In the genomic region with DNA sequence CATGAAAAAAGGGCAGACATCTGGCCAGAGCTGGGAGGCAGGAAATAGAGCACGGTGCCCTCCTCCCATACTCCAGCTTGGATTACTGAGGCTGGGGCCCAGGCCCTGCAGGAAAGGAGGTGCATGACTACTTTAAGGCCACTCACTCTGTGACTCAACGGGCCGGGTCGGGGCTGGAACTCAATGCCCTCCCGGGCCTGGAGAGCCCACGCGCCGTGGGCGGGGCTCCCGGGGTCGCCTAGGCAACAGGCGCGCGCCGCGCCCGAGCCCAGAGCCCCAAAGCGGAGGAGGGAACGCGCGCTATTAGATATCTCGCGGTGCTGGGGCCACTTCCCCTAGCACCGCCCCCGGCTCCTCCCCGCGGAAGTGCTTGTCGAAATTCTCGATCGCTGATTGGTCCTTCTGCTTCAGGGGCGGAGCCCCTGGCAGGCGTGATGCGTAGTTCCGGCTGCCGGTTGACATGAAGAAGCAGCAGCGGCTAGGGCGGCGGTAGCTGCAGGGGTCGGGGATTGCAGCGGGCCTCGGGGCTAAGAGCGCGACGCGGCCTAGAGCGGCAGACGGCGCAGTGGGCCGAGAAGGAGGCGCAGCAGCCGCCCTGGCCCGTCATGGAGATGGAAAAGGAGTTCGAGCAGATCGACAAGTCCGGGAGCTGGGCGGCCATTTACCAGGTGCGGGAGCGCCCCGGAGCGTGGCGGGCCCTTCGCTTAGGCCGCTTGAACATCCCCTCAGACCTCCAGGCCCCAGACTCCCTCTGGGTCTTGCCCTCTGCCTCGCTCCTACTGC, we compare ENCODE assay signal across 1 cellular context.
TF ChIP-seq lines count a peak whose summit lies in the region.

Gene PTPN1 (plus strand): TSS at position 461 of the 783 bp plus-strand sequence. CDS start 145 bp downstream, at position 606.

TF ChIP-seq in K562, 482 proteins besides CTCF, POLR2A, EP300 and RAD21 (continued from another document and continues in another):
- no peak for TF ChIP-seq ZC3H4 (CRISPR knock-in tag; IDR thresholded peaks at IDR 0.05; ENCODE audit: borderline replicate concordance)
- TF ChIP-seq PPARD (CRISPR knock-in tag; IDR thresholded peaks at IDR 0.05): no peak
- no peak for TF ChIP-seq PCBP2 (IDR thresholded peaks at IDR 0.05; ENCODE audit: low read depth, low read length, poor library complexity, severe bottlenecking)
- 0 out of 4 replicates have a peak, but pooled peaks of 1 of the 2 experiments have one; percentile 12 for TF ChIP-seq TBL1XR1 (IDR thresholded peaks at IDR 0.05; ENCODE audit: low read length in 2 of 2)
- TF ChIP-seq KLF13 (tag; IDR thresholded peaks at IDR 0.05; ENCODE audit: borderline replicate concordance, low read depth): no peak
- TF ChIP-seq, protein P1, sequence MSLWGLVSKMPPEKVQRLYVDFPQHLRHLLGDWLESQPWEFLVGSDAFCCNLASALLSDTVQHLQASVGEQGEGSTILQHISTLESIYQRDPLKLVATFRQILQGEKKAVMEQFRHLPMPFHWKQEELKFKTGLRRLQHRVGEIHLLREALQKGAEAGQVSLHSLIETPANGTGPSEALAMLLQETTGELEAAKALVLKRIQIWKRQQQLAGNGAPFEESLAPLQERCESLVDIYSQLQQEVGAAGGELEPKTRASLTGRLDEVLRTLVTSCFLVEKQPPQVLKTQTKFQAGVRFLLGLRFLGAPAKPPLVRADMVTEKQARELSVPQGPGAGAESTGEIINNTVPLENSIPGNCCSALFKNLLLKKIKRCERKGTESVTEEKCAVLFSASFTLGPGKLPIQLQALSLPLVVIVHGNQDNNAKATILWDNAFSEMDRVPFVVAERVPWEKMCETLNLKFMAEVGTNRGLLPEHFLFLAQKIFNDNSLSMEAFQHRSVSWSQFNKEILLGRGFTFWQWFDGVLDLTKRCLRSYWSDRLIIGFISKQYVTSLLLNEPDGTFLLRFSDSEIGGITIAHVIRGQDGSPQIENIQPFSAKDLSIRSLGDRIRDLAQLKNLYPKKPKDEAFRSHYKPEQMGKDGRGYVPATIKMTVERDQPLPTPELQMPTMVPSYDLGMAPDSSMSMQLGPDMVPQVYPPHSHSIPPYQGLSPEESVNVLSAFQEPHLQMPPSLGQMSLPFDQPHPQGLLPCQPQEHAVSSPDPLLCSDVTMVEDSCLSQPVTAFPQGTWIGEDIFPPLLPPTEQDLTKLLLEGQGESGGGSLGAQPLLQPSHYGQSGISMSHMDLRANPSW (CRISPR knock-in tag; IDR thresholded peaks at IDR 0.05): no peak
- TF ChIP-seq RFX5 (IDR thresholded peaks at IDR 0.05; ENCODE audit: low read depth, low read length): no peak
- TF ChIP-seq POU5F1 (IDR thresholded peaks at IDR 0.05; ENCODE audit: borderline replicate concordance, low read depth, low read length, partially characterized antibody): no peak
- TF ChIP-seq ETV6 (IDR thresholded peaks at IDR 0.05; ENCODE audit: borderline replicate concordance in 1 of 2, low read depth in 2 of 2, low read length in 1 of 2): no peak
- no peak for TF ChIP-seq ETV6 (CRISPR knock-in tag; IDR thresholded peaks at IDR 0.05; ENCODE audit: borderline replicate concordance)
- TF ChIP-seq YY1 (IDR thresholded peaks at IDR 0.05; ENCODE audit: borderline replicate concordance in 1 of 3, control insufficient read depth in 1 of 3, extremely low read depth in 1 of 3, insufficient read depth in 3 of 3, insufficient read length in 1 of 3, insufficient replicate concordance in 2 of 3, low read depth in 1 of 3, low read length in 2 of 3): peak; percentile 24 to 87 (median 79)
- TF ChIP-seq SMAD3 (CRISPR knock-in tag; conservative IDR thresholded peaks at IDR 0.05): no peak
- no peak for TF ChIP-seq XRCC4 (IDR thresholded peaks at IDR 0.05; ENCODE audit: extremely low read depth, insufficient read depth, insufficient read length)
- no peak for TF ChIP-seq ZBTB5 (IDR thresholded peaks at IDR 0.05)
- no peak for TF ChIP-seq TCF7L2 (IDR thresholded peaks at IDR 0.05; ENCODE audit: low read depth, low read length)
- TF ChIP-seq, protein P2, sequence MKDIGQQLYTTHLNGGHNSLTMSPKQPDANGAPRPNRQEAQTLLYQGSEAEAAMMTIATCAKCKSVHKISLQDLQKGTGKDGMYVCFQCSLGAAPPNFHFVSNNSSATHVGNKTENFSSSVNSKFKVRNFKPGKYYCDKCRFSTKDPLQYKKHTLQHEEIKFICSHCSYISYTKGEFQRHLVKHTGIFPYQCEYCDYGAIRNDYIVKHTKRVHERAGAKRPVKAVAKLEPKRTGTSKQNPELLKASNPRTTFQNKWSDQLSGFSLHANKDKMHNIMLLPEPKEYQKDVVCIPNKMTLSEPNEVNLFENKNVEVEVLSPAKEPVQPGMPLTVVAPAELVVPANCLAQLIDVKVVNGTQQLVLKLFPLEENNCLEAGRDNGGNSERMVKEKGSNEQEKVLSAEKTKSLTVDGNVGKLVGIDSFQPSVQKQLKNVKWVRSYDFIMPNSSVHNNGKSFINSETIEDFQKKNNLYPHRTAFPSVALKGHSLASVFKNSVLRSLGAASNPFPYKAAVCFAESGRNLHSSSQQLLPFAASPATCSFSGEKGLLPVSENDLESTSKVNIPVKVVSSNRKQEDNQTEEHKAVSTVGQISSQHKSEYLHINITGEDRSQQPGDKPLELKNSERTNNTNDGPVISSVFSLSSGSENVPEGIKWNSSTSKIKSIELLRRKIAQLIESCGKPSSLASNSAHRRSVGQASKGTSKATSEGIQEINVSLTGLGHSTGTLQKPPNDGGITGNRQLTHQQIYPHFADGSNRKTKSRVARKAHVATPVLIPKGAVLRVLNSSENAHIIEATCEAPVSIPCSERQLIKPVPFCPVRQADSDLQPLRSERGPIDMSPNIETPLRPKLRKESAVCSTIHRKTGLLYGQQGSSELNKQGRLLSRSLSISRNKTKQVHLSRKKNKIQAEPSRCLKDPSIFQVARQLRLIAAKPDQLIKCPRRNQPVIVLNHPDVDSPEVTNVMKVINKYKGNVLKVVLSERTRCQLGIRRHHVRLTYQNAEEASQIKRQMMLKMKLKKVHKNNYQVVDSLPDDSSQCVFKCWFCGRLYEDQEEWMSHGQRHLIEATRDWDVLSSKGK (CRISPR knock-in tag; IDR thresholded peaks at IDR 0.05): no peak
- TF ChIP-seq, protein P3, sequence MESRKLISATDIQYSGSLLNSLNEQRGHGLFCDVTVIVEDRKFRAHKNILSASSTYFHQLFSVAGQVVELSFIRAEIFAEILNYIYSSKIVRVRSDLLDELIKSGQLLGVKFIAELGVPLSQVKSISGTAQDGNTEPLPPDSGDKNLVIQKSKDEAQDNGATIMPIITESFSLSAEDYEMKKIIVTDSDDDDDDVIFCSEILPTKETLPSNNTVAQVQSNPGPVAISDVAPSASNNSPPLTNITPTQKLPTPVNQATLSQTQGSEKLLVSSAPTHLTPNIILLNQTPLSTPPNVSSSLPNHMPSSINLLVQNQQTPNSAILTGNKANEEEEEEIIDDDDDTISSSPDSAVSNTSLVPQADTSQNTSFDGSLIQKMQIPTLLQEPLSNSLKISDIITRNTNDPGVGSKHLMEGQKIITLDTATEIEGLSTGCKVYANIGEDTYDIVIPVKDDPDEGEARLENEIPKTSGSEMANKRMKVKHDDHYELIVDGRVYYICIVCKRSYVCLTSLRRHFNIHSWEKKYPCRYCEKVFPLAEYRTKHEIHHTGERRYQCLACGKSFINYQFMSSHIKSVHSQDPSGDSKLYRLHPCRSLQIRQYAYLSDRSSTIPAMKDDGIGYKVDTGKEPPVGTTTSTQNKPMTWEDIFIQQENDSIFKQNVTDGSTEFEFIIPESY (CRISPR knock-in tag; IDR thresholded peaks at IDR 0.05): no peak
- no peak for TF ChIP-seq NEUROD1 (IDR thresholded peaks at IDR 0.05; ENCODE audit: borderline replicate concordance, low read depth, low read length, partially characterized antibody)
- no peak for TF ChIP-seq HIVEP1 (CRISPR knock-in tag; IDR thresholded peaks at IDR 0.05)
- 0 out of 2 replicates have a peak, but pooled peaks have one; percentile 3 for TF ChIP-seq ZNF384 (IDR thresholded peaks at IDR 0.05; ENCODE audit: low read depth, low read length)
- no peak for TF ChIP-seq RBM15 (IDR thresholded peaks at IDR 0.05; ENCODE audit: insufficient read depth, low read length)
- TF ChIP-seq ZNF324 (CRISPR knock-in tag; IDR thresholded peaks at IDR 0.05): no peak
- peak; percentile 86 for TF ChIP-seq SPI1 (IDR thresholded peaks at IDR 0.05; ENCODE audit: borderline replicate concordance, low read depth, low read length)
- TF ChIP-seq TEAD1 (CRISPR knock-in tag; IDR thresholded peaks at IDR 0.05): peak in 1 of 2 experiments; percentile 52; a peak in 1 of 4 replicates
- TF ChIP-seq, protein P4, sequence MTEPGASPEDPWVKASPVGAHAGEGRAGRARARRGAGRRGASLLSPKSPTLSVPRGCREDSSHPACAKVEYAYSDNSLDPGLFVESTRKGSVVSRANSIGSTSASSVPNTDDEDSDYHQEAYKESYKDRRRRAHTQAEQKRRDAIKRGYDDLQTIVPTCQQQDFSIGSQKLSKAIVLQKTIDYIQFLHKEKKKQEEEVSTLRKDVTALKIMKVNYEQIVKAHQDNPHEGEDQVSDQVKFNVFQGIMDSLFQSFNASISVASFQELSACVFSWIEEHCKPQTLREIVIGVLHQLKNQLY (CRISPR knock-in tag; conservative IDR thresholded peaks at IDR 0.05): no peak
- 0 out of 2 replicates have a peak, but pooled peaks have one; percentile 31 for TF ChIP-seq ZBTB2 (IDR thresholded peaks at IDR 0.05)
- no peak for TF ChIP-seq CBFA2T3 (IDR thresholded peaks at IDR 0.05)
- no peak for TF ChIP-seq ETS2 (tag; IDR thresholded peaks at IDR 0.05; ENCODE audit: borderline replicate concordance, poor library complexity, severe bottlenecking)
- no peak; the same call in 1 of the 2 replicates for TF ChIP-seq RB1 (IDR thresholded peaks at IDR 0.05; ENCODE audit: low read depth)
- no peak for TF ChIP-seq ZNF586 (CRISPR knock-in tag; conservative IDR thresholded peaks at IDR 0.05)
- TF ChIP-seq PTTG1 (tag; IDR thresholded peaks at IDR 0.05; ENCODE audit: low read depth): no peak
- peak; percentile 98 for TF ChIP-seq SUPT5H (IDR thresholded peaks at IDR 0.05)
- no peak for TF ChIP-seq CCAR2 (IDR thresholded peaks at IDR 0.05; ENCODE audit: low read depth, low read length)
- no peak for TF ChIP-seq ZNF695 (CRISPR knock-in tag; IDR thresholded peaks at IDR 0.05)
- no peak for TF ChIP-seq CREBBP (IDR thresholded peaks at IDR 0.05; ENCODE audit: low read depth, low read length)
- TF ChIP-seq HNRNPK (IDR thresholded peaks at IDR 0.05; ENCODE audit: low read depth, low read length, poor library complexity, severe bottlenecking): no peak
- no peak for TF ChIP-seq SRSF9 (IDR thresholded peaks at IDR 0.05; ENCODE audit: borderline replicate concordance, low read depth, low read length)
- TF ChIP-seq XRCC5 (IDR thresholded peaks at IDR 0.05; ENCODE audit: low read depth, low read length): no peak
- TF ChIP-seq ZNF717 (CRISPR knock-in tag; IDR thresholded peaks at IDR 0.05): no peak
- no peak for TF ChIP-seq BRF1 (IDR thresholded peaks at IDR 0.05; ENCODE audit: borderline replicate concordance, extremely low read depth, insufficient read length)
- TF ChIP-seq AFF4 (CRISPR knock-in tag; IDR thresholded peaks at IDR 0.05): no peak; the same call in 1 of the 2 replicates
- TF ChIP-seq GTF2B (IDR thresholded peaks at IDR 0.05; ENCODE audit: extremely low read depth, insufficient read length): no peak
- TF ChIP-seq RBM25 (IDR thresholded peaks at IDR 0.05; ENCODE audit: low read depth, low read length, severe bottlenecking): peak; percentile 73
